18 cellular contexts compared by ENCODE assay signal in the genomic region with DNA sequence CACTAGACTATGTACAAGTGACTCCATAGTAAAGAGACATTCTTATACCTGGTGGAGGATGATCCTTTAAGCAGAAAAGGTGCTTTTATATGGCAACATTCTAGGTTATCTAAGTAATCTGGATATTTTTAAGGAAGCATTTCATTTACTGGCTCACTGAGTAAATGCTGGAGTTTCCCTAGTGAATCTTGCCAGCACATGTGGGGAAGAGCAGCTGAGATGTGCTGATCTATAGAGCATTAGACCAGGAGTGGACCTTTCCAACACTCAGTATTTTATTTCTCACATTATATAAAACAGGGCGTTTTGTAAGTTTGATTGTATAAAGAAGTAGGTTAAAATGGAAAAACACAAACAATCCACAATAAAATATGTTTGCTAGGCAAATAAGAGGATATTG.
DNase-seq lines count a peak whose midpoint lies in the region; ATAC-seq and TF ChIP-seq lines count a peak whose summit lies in the region.
"Had no signal": no experiment of that assay in that cellular context is flagged by ENCODE, and none has a peak within 500 bp of the region (broad histone marks: within the 10 kb centered on the region; RNA-seq: fewer than 3 reads in every experiment).

No MANE protein-coding gene starts in this region.

- TF ChIP-seq EP300 in SK-N-SH (IDR thresholded peaks at IDR 0.05; ENCODE audit: borderline replicate concordance in 1 of 2, low read depth in 1 of 2, low read length in 1 of 2): no peak
- no peak for TF ChIP-seq EP300 in suprapubic skin (IDR thresholded peaks at IDR 0.05)

- H3K4me3 ChIP-seq in SK-N-SH (ENCODE audit: low read depth in 2 of 2, low read length in 1 of 2) (no peak overlapping the region), fibroblast of the aortic adventitia (ENCODE audit: low read depth, low read length) (no peak overlapping the region), suprapubic skin (no peak overlapping the region), dorsolateral prefrontal cortex (no peak overlapping the region)
- H3K4me3 ChIP-seq: lower lobe of right lung, right atrium auricular region had no signal

- no peak for TF ChIP-seq POLR2A in suprapubic skin (IDR thresholded peaks at IDR 0.05)

- H3K79me2 ChIP-seq in SK-N-SH (ENCODE audit: insufficient read depth): no peaks in the 10 kb centered on the region

- no peaks in the 10 kb centered on the region for H3K27me3 ChIP-seq in SK-N-SH (ENCODE audit: insufficient read depth)
- H3K27me3 ChIP-seq in suprapubic skin: no peaks in the 10 kb centered on the region
- peaks cover 0 to 4% (median 0%) of the 10 kb centered on the region in 45 donors for H3K27me3 ChIP-seq in dorsolateral prefrontal cortex
- H3K27me3 ChIP-seq: right atrium auricular region had no signal

- peak overlapping the region; percentile 40; the same call in 1 of the 2 replicates for H3K4me2 ChIP-seq in SK-N-SH

- no peaks in the 10 kb centered on the region for H4K20me1 ChIP-seq in SK-N-SH (ENCODE audit: insufficient read depth)

- 10% methylated on average over 1 of the region's 1 CpG for WGBS in SK-N-SH (ENCODE audit: low lambda C conversion rate)
- 32% methylated on average over 1 of the region's 1 CpG for WGBS in suprapubic skin

- POLR2A ChIA-PET in SK-N-SH (lab: Yijun Ruan, JAX): no interaction called here

- TF ChIP-seq CTCF in SK-N-SH (IDR thresholded peaks at IDR 0.05) (no peak), fibroblast of the aortic adventitia (IDR thresholded peaks at IDR 0.05; ENCODE audit: insufficient read depth, low read length) (no peak), suprapubic skin (IDR thresholded peaks at IDR 0.05) (no peak), dorsolateral prefrontal cortex (IDR thresholded peaks at IDR 0.05 in 54 of 56, conservative IDR thresholded peaks at IDR 0.05 in 2 of 56; ENCODE audit: low read depth in 1 of 56, partially characterized antibody in 56 of 56) (no peak)

- H3K27ac ChIP-seq in SK-N-SH (ENCODE audit: low read depth in 2 of 2, low read length in 1 of 2): peak overlapping the region in 1 of 2 experiments; percentile 43; a peak in 2 of 4 replicates
- H3K27ac ChIP-seq in suprapubic skin: peak overlapping the region; percentile 43
- H3K27ac ChIP-seq in dorsolateral prefrontal cortex: no peak overlapping the region
- H3K27ac ChIP-seq: lower lobe of right lung, right atrium auricular region had no signal

- H3F3A ChIP-seq in SK-N-SH (replicated peaks; ENCODE audit: insufficient read depth): peaks cover 13% of the 10 kb centered on the region

- no peaks in the 10 kb centered on the region for H3K36me3 ChIP-seq in SK-N-SH (replicated peaks in 1 of 2; ENCODE audit: control insufficient read depth in 1 of 2, insufficient read depth in 2 of 2, low read length in 1 of 2)
- H3K36me3 ChIP-seq in suprapubic skin: no peaks in the 10 kb centered on the region
- H3K36me3 ChIP-seq: lower lobe of right lung, right atrium auricular region had no signal

- intact Hi-C loops in left cardiac atrium (cut with DNase I): no loop called here
- intact Hi-C loops in dorsolateral prefrontal cortex (cut with DNase I): no loop called here

- no peak overlapping the region for H2AFZ ChIP-seq in SK-N-SH (ENCODE audit: low read depth)

- CTCF ChIA-PET in SK-N-SH (lab: Yijun Ruan, JAX): no interaction called here

- H3K4me1 ChIP-seq in SK-N-SH (ENCODE audit: control insufficient read depth in 1 of 2, insufficient read depth in 2 of 2, low read depth in 1 of 2, low read length in 1 of 2) (peaks cover 0 to 14% of the 10 kb centered on the region in 2 experiments; a peak in 2 of 4 replicates), suprapubic skin (peaks cover 26% of the 10 kb centered on the region)
- H3K4me1 ChIP-seq: right atrium auricular region had no signal

- DNase-seq in SK-N-SH (no peak), astrocyte of the hippocampus (ENCODE audit: low read depth, low spot score) (peak; percentile 13), fibroblast of the aortic adventitia (ENCODE audit: low read depth) (peak; percentile 55), suprapubic skin (ENCODE audit: low spot score in 2 of 2) (no peak), left cardiac atrium (no peak), dorsolateral prefrontal cortex (no peak)
- DNase-seq: activated B cell treated with CpG ODN at 0.5 μM for 24 hours; activated CD4-positive, alpha-beta T cell treated with anti-CD3 and anti-CD28 coated beads, Interleukin-2, amount 50 U/mL, for 48 hours; amniotic stem cell; Calu3; lower lobe of right lung; MV-4-11; NCI-H187 treated with DMSO at 0.1 percent for 48 hours; occipital lobe; T-helper 9 cell had no signal

- ATAC-seq in SK-N-SH treated with all-trans-retinoic acid at 6 μM for 48 hours (no peak), HG02759 (IDR thresholded peaks at IDR 0.05; ENCODE audit: unreplicated experiment) (no peak), left cardiac atrium (no peak)

- no peak for TF ChIP-seq RAD21 in SK-N-SH (IDR thresholded peaks at IDR 0.05; ENCODE audit: low read length)

- H3K9me2 ChIP-seq in SK-N-SH: no peaks in the 10 kb centered on the region

- no peaks in the 10 kb centered on the region for H3K9me3 ChIP-seq in SK-N-SH
- no peaks in the 10 kb centered on the region for H3K9me3 ChIP-seq in suprapubic skin
- H3K9me3 ChIP-seq: lower lobe of right lung, right atrium auricular region had no signal

- H3K9ac ChIP-seq in SK-N-SH: no peak overlapping the region

TF ChIP-seq in SK-N-SH, 30 proteins besides CTCF, POLR2A, EP300 and RAD21:
- TF ChIP-seq ELF1 (IDR thresholded peaks at IDR 0.05) (no peak), POLR2AphosphoS5 (IDR thresholded peaks at IDR 0.05; ENCODE audit: low read depth, low read length) (no peak), RCOR1 (IDR thresholded peaks at IDR 0.05; ENCODE audit: low read length) (no peak), TAF1 (IDR thresholded peaks at IDR 0.05; ENCODE audit: borderline replicate concordance, low read depth, low read length) (no peak), RXRA (IDR thresholded peaks at IDR 0.05; ENCODE audit: borderline replicate concordance, low read depth) (no peak)
- TF ChIP-seq, protein P1, sequence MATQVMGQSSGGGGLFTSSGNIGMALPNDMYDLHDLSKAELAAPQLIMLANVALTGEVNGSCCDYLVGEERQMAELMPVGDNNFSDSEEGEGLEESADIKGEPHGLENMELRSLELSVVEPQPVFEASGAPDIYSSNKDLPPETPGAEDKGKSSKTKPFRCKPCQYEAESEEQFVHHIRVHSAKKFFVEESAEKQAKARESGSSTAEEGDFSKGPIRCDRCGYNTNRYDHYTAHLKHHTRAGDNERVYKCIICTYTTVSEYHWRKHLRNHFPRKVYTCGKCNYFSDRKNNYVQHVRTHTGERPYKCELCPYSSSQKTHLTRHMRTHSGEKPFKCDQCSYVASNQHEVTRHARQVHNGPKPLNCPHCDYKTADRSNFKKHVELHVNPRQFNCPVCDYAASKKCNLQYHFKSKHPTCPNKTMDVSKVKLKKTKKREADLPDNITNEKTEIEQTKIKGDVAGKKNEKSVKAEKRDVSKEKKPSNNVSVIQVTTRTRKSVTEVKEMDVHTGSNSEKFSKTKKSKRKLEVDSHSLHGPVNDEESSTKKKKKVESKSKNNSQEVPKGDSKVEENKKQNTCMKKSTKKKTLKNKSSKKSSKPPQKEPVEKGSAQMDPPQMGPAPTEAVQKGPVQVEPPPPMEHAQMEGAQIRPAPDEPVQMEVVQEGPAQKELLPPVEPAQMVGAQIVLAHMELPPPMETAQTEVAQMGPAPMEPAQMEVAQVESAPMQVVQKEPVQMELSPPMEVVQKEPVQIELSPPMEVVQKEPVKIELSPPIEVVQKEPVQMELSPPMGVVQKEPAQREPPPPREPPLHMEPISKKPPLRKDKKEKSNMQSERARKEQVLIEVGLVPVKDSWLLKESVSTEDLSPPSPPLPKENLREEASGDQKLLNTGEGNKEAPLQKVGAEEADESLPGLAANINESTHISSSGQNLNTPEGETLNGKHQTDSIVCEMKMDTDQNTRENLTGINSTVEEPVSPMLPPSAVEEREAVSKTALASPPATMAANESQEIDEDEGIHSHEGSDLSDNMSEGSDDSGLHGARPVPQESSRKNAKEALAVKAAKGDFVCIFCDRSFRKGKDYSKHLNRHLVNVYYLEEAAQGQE (IDR thresholded peaks at IDR 0.05; ENCODE audit: low read depth, low read length): no peak

TF ChIP-seq in SK-N-SH treated with all-trans-retinoic acid at 6 μM for 48 hours, 23 proteins besides CTCF, POLR2A, EP300 and RAD21 (continues in another document):
- TF ChIP-seq TOX (CRISPR knock-in tag; IDR thresholded peaks at IDR 0.05; ENCODE audit: borderline replicate concordance): no peak
- TF ChIP-seq, protein P2, sequence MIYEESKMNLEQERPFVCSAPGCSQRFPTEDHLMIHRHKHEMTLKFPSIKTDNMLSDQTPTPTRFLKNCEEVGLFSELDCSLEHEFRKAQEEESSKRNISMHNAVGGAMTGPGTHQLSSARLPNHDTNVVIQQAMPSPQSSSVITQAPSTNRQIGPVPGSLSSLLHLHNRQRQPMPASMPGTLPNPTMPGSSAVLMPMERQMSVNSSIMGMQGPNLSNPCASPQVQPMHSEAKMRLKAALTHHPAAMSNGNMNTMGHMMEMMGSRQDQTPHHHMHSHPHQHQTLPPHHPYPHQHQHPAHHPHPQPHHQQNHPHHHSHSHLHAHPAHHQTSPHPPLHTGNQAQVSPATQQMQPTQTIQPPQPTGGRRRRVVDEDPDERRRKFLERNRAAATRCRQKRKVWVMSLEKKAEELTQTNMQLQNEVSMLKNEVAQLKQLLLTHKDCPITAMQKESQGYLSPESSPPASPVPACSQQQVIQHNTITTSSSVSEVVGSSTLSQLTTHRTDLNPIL (CRISPR knock-in tag; IDR thresholded peaks at IDR 0.05; ENCODE audit: low read depth): no peak
- TF ChIP-seq ZNF565 (CRISPR knock-in tag; conservative IDR thresholded peaks at IDR 0.05; ENCODE audit: low read depth): no peak
- TF ChIP-seq GLIS3 (CRISPR knock-in tag; IDR thresholded peaks at IDR 0.05): no peak

Comparison
In these comparisons a context has a peak if more than half of its experiments do, and no peak if none do; other contexts are left out.
1. DNase-seq: peak in astrocyte of the hippocampus (single experiment) and fibroblast of the aortic adventitia (single experiment); none in SK-N-SH (single experiment), suprapubic skin (0 of 2), left cardiac atrium (single experiment) and dorsolateral prefrontal cortex (0 of 10).